In genomic region chr20:57350726-57351041, GRCh38 we compare ENCODE assay signal across 8 cellular contexts. TPM values are rescaled to one million over a fixed set of nuclear protein-coding genes. Genes with fewer than 3 reads are reported as not detected.
DNase-seq lines count a peak whose midpoint lies in the region; ATAC-seq, FAIRE-seq and TF ChIP-seq lines count a peak whose summit lies in the region.
"Not testable (repeated sequence)": the region's sequence is repeated elsewhere in the genome, so short reads cannot be mapped to it uniquely, and the experiment has no call there.

No MANE protein-coding gene starts in this region.

- DNase-seq in AG04450 (ENCODE audit: low read depth, low spot score); SK-N-MC (ENCODE audit: low read depth, low spot score); activated naive CD8-positive, alpha-beta T cell treated with anti-CD3 and anti-CD28 coated beads, Interleukin-2, amount 10 ng/mL, durations not matched to agents 7 days and 5 days; H1 (ENCODE audit: low read depth in 1 of 2, low spot score in 2 of 2); stimulated activated naive B cell treated with anti-CD40 and anti-IgM and Interleukin-4, amounts not matched to agents 10 μg/mL and 1 μg/mL and 100 μg/mL, for 72 hours: not testable (repeated sequence)

- WGBS in H1 (ENCODE audit: extremely low coverage in 1 of 2, insufficient coverage in 1 of 2, insufficient read length in 1 of 2, insufficient replicate concordance in 2 of 2, low coverage in 1 of 2, low lambda C conversion rate in 2 of 2, missing lambda C conversion rate in 1 of 2), 2 experiments: 88% methylated on average over 3 of the region's 24 CpGs; no CpG with 5 or more reads in 1 of the 2 experiments

- H3K79me2 ChIP-seq in H1 (ENCODE audit: control insufficient read depth in 1 of 2, insufficient read depth in 2 of 2, low read length in 2 of 2): peaks cover 17 to 37% of the 10 kb centered on the region in 2 experiments

- not testable (repeated sequence) for TF ChIP-seq CTCF in AG04450 (IDR thresholded peaks at IDR 0.05; ENCODE audit: low read depth, low read length); HEK293 (tag by site-specific recombination; IDR thresholded peaks at IDR 0.05); H1 (IDR thresholded peaks at IDR 0.05; ENCODE audit: control extremely low read depth in 1 of 3, insufficient read depth in 1 of 3, low read depth in 1 of 3, low read length in 3 of 3); nephron (IDR thresholded peaks at IDR 0.05; ENCODE audit: unreplicated experiment in 3 of 3)

- H3K79me1 ChIP-seq in H1 (ENCODE audit: low read depth, low read length): peaks cover 17% of the 10 kb centered on the region

- not testable (repeated sequence) for H2BK5ac ChIP-seq in H1 (ENCODE audit: low read depth, low read length)

- H3K4me2 ChIP-seq in H1 (ENCODE audit: insufficient read depth in 1 of 2, low read depth in 2 of 2, low read length in 2 of 2): peak overlapping the region; percentile 85 to 98

- not testable (repeated sequence) for H2AK5ac ChIP-seq in H1 (ENCODE audit: low read depth, low read length)

- not testable (repeated sequence) for H2BK15ac ChIP-seq in H1 (ENCODE audit: low read length)

- H3K4me1 ChIP-seq in HEK293 (ENCODE audit: control insufficient read depth, insufficient read depth, low read length); H1 (replicated peaks in 1 of 4; ENCODE audit: control insufficient read depth in 3 of 4, insufficient read depth in 4 of 4, low read length in 3 of 4); iPS-18a (ENCODE audit: control insufficient read depth, low read depth, low read length): not testable (repeated sequence)

- not testable (repeated sequence) for TF ChIP-seq EP300 in H1 (IDR thresholded peaks at IDR 0.05; ENCODE audit: borderline replicate concordance in 1 of 2, low read depth in 2 of 2, low read length in 2 of 2)

- H3K23ac ChIP-seq in H1 (ENCODE audit: insufficient read length): not testable (repeated sequence)

- H2BK120ac ChIP-seq in H1 (replicated peaks; ENCODE audit: low read depth, low read length): not testable (repeated sequence)

- not testable (repeated sequence) for TF ChIP-seq POLR2A in H1 (IDR thresholded peaks at IDR 0.05; ENCODE audit: control extremely low read depth in 1 of 2, low read depth in 2 of 2, low read length in 2 of 2)

- H3K4me1 Mint-ChIP-seq in activated naive CD8-positive, alpha-beta T cell treated with anti-CD3 and anti-CD28 coated beads, Interleukin-2, amount 10 ng/mL, durations not matched to agents 7 days and 5 days: not testable (repeated sequence)
- H3K4me1 Mint-ChIP-seq in nephron: peaks cover 14% of the 10 kb centered on the region
- peaks cover 8 to 15% of the 10 kb centered on the region in 2 donors for H3K4me1 Mint-ChIP-seq in stimulated activated naive B cell treated with anti-CD40 and anti-IgM and Interleukin-4, amounts not matched to agents 10 μg/mL and 1 μg/mL and 100 μg/mL, for 72 hours

- not testable (repeated sequence) for H3K9me3 Mint-ChIP-seq in activated naive CD8-positive, alpha-beta T cell treated with anti-CD3 and anti-CD28 coated beads, Interleukin-2, amount 10 ng/mL, durations not matched to agents 7 days and 5 days; nephron; stimulated activated naive B cell treated with anti-CD40 and anti-IgM and Interleukin-4, amounts not matched to agents 10 μg/mL and 1 μg/mL and 100 μg/mL, for 72 hours

- not testable (repeated sequence) for H4K91ac ChIP-seq in H1 (replicated peaks; ENCODE audit: insufficient read length, low read length)

- not testable (repeated sequence) for H4K8ac ChIP-seq in H1 (ENCODE audit: extremely low read depth, insufficient read depth, low read length)

- H3K14ac ChIP-seq in H1 (ENCODE audit: insufficient read length): not testable (repeated sequence)

- not testable (repeated sequence) for H2BK12ac ChIP-seq in H1 (ENCODE audit: low read depth, low read length)

- peak overlapping the region; percentile 98 for H3K9ac ChIP-seq in SK-N-MC (ENCODE audit: insufficient read length)
- H3K9ac ChIP-seq in H1 (replicated peaks in 1 of 4; ENCODE audit: extremely low read depth in 1 of 4, low read depth in 3 of 4, low read length in 3 of 4): peak overlapping the region in 2 of 4 experiments; percentile 82 to 85; a peak in 4 of 7 replicates
- peak overlapping the region; percentile 78 for H3K9ac ChIP-seq in iPS-18a (ENCODE audit: low read length)

- ATAC-seq in activated naive CD8-positive, alpha-beta T cell treated with anti-CD3 and anti-CD28 coated beads, Interleukin-2, amount 10 ng/mL, durations not matched to agents 7 days and 5 days (ENCODE audit: low read depth); stimulated activated naive B cell treated with anti-CD40 and anti-IgM and Interleukin-4, amounts not matched to agents 10 μg/mL and 1 μg/mL and 100 μg/mL, for 72 hours (replicated peaks): not testable (repeated sequence)

- H3K36me3 ChIP-seq in HEK293 (ENCODE audit: control insufficient read depth in 2 of 2, insufficient read depth in 1 of 2, low read length in 2 of 2) (peaks cover 0 to 14% of the 10 kb centered on the region in 2 experiments; a peak in 2 of 3 replicates), SK-N-MC (ENCODE audit: insufficient read depth, low read length) (peaks cover 27% of the 10 kb centered on the region), H1 (ENCODE audit: control insufficient read depth in 2 of 4, insufficient read depth in 4 of 4, low read length in 3 of 4) (peaks cover 13 to 30% (median 19%) of the 10 kb centered on the region in 4 experiments), iPS-18a (ENCODE audit: control insufficient read depth, low read depth, low read length) (peaks cover 27% of the 10 kb centered on the region)

- not testable (repeated sequence) for TF ChIP-seq RAD21 in H1 (IDR thresholded peaks at IDR 0.05 in 1 of 2, conservative IDR thresholded peaks at IDR 0.05 in 1 of 2; ENCODE audit: low read depth in 2 of 2, low read length in 2 of 2)

- H3K27ac ChIP-seq in AG04450 (ENCODE audit: low read depth, low read length) (peak overlapping the region; percentile 81), HEK293 (ENCODE audit: extremely low read depth, low read depth, low read length) (peak overlapping the region; percentile 85; the same call in 1 of the 2 replicates), H1 (ENCODE audit: low read depth, low read length) (peak overlapping the region; percentile 86; the same call in 1 of the 2 replicates)
- H3K27ac ChIP-seq in SK-N-MC; iPS-18a (ENCODE audit: low read length): not testable (repeated sequence)

- peak overlapping the region; percentile 74 for H3K27ac Mint-ChIP-seq in activated naive CD8-positive, alpha-beta T cell treated with anti-CD3 and anti-CD28 coated beads, Interleukin-2, amount 10 ng/mL, durations not matched to agents 7 days and 5 days
- peak overlapping the region in 2 of 3 experiments; percentile 60 to 84 for H3K27ac Mint-ChIP-seq in nephron
- peak overlapping the region; percentile 92 for H3K27ac Mint-ChIP-seq in stimulated activated naive B cell treated with anti-CD40 and anti-IgM and Interleukin-4, amounts not matched to agents 10 μg/mL and 1 μg/mL and 100 μg/mL, for 72 hours

- H4K20me1 ChIP-seq in H1 (replicated peaks in 1 of 2; ENCODE audit: control insufficient read depth in 1 of 2, insufficient read depth in 2 of 2, low read length in 2 of 2): not testable (repeated sequence)

- H2BK20ac ChIP-seq in H1 (ENCODE audit: low read length): not testable (repeated sequence)

- peak overlapping the region; percentile 65 for H4K5ac ChIP-seq in H1 (ENCODE audit: insufficient read length, low read depth, low read length)

- POLR2A ChIA-PET in AG04450 (lab: Yijun Ruan, JAX); HEK293 (lab: Yijun Ruan, JAX); activated naive CD8-positive, alpha-beta T cell treated with anti-CD3 and anti-CD28 coated beads, Interleukin-2, amount 10 ng/mL, durations not matched to agents 7 days and 5 days (lab: Charles Lee): not testable (repeated sequence)
- POLR2A ChIA-PET in H1 (lab: Charles Lee; ENCODE audit: partially characterized antibody): interaction anchor here (3.4 kb wide), 1 partner anchor 40 kb away, joined by 10 read pairs; the partner anchor contains the start of gene RBM38

- H3K9me3 ChIP-seq in AG04450 (ENCODE audit: control insufficient read depth, insufficient read depth, low read length); HEK293 (ENCODE audit: control insufficient read depth, insufficient read depth, low read depth, low read length); SK-N-MC (ENCODE audit: low read depth, low read length); H1 (ENCODE audit: insufficient read depth in 2 of 2, low read depth in 1 of 2, low read length in 1 of 2); iPS-18a (ENCODE audit: control insufficient read depth, low read depth, low read length): not testable (repeated sequence)

- H3K4ac ChIP-seq in H1 (replicated peaks; ENCODE audit: insufficient read length, low read depth, low read length): not testable (repeated sequence)

- CTCF ChIA-PET in AG04450 (lab: Charles Lee): not testable (repeated sequence)
- CTCF ChIA-PET in HEK293 (lab: Yijun Ruan, JAX) (interaction anchor here (0.7 to 11.9 kb wide), 3 partner anchors 18 to 262 kb away, joined by 3 to 165 read pairs (median 7); no protein-coding TSS in a partner anchor), H1 (lab: Charles Lee; ENCODE audit: partially characterized antibody) (interaction anchor here (1.0 to 1.5 kb wide), 2 partner anchors 19 to 260 kb away, joined by 3 to 6 read pairs; no protein-coding TSS in a partner anchor)

- H3K4me3 Mint-ChIP-seq in activated naive CD8-positive, alpha-beta T cell treated with anti-CD3 and anti-CD28 coated beads, Interleukin-2, amount 10 ng/mL, durations not matched to agents 7 days and 5 days: peak overlapping the region; percentile 97
- peak overlapping the region; percentile 90 to 95 (median 95) for H3K4me3 Mint-ChIP-seq in nephron
- peak overlapping the region; percentile 89 to 91 for H3K4me3 Mint-ChIP-seq in stimulated activated naive B cell treated with anti-CD40 and anti-IgM and Interleukin-4, amounts not matched to agents 10 μg/mL and 1 μg/mL and 100 μg/mL, for 72 hours

- not testable (repeated sequence) for H3K27me3 Mint-ChIP-seq in activated naive CD8-positive, alpha-beta T cell treated with anti-CD3 and anti-CD28 coated beads, Interleukin-2, amount 10 ng/mL, durations not matched to agents 7 days and 5 days; nephron (ENCODE audit: low read depth)
- H3K27me3 Mint-ChIP-seq in stimulated activated naive B cell treated with anti-CD40 and anti-IgM and Interleukin-4, amounts not matched to agents 10 μg/mL and 1 μg/mL and 100 μg/mL, for 72 hours: peaks cover 10 to 14% of the 10 kb centered on the region in 2 donors

- not testable (repeated sequence) for H3K56ac ChIP-seq in H1 (replicated peaks; ENCODE audit: insufficient read length, low read depth, low read length)

- H3K4me3 ChIP-seq in AG04450 (ENCODE audit: low read depth, low read length) (peak overlapping the region; percentile 79), HEK293 (ENCODE audit: low read depth, low read length) (peak overlapping the region; percentile 91), SK-N-MC (peak overlapping the region; percentile 97), H1 (ENCODE audit: extremely low read depth in 1 of 4, insufficient read depth in 2 of 4, low read depth in 3 of 4, low read length in 4 of 4) (peak overlapping the region; percentile 94 to 99 (median 98)), iPS-18a (ENCODE audit: low read length) (peak overlapping the region; percentile 90)

- not testable (repeated sequence) for H3K27me3 ChIP-seq in AG04450 (ENCODE audit: control insufficient read depth, insufficient read depth, low read length); H1 (replicated peaks in 1 of 4; ENCODE audit: control insufficient read depth in 3 of 4, extremely low read depth in 1 of 4, insufficient read depth in 3 of 4, low read length in 3 of 4); iPS-18a (ENCODE audit: control insufficient read depth, insufficient read depth, low read length)

- 0 out of 2 replicates have a peak overlapping the region, but pooled peaks have one; percentile 87 for H2AFZ ChIP-seq in H1 (ENCODE audit: low read length)

- FAIRE-seq in H1 (lab: Jason Lieb, UNC): not testable (repeated sequence)

- H3K18ac ChIP-seq in H1 (ENCODE audit: extremely low read depth, low read length): not testable (repeated sequence)

- H3K36me3 Mint-ChIP-seq in activated naive CD8-positive, alpha-beta T cell treated with anti-CD3 and anti-CD28 coated beads, Interleukin-2, amount 10 ng/mL, durations not matched to agents 7 days and 5 days; stimulated activated naive B cell treated with anti-CD40 and anti-IgM and Interleukin-4, amounts not matched to agents 10 μg/mL and 1 μg/mL and 100 μg/mL, for 72 hours: not testable (repeated sequence)
- H3K36me3 Mint-ChIP-seq in nephron (ENCODE audit: low read depth): peaks cover 21% of the 10 kb centered on the region

- not testable (repeated sequence) for H3K23me2 ChIP-seq in H1 (ENCODE audit: low read depth, low read length)

RNA-seq across cellular contexts. Expression of gene RAE1, which starts 0.4 kb away (rescaled TPM):
- polyA plus RNA-seq in AG04450 (2011; rRNA removed): 43.2 and 45.8 TPM in 2 replicates
- polyA minus RNA-seq in AG04450 (2011; rRNA and poly(A)+ RNA removed): 36.4 and 45.7 TPM in 2 replicates
- 10 to 100 TPM; 31.8 to 34.4 TPM for total RNA-seq in activated naive CD8-positive, alpha-beta T cell treated with anti-CD3 and anti-CD28 coated beads, Interleukin-2, amount 10 ng/mL, durations not matched to agents 7 days and 5 days
- total RNA-seq in H1 (2021; fragmentation: NEBNext Ultra II Directional; extraction: Animal tissue kit (Norgen Biotek cat#: 25700)): 33.0 and 35.9 TPM in 2 replicates
- 44.9 and 58.8 TPM in 2 replicates for polyA plus RNA-seq in H1 (2011; rRNA removed)
- 50.7 TPM for polyA plus RNA-seq in H1 (2011; cell fraction: cytosol; rRNA removed)
- 39.7 TPM for polyA plus RNA-seq in H1 (2011; cell fraction: nucleus; rRNA removed)
- 38.3 to 45.8 TPM (median 41.2 TPM) in 4 replicates for polyA plus RNA-seq in H1 (2012, experiment 1 of 2)
- 20.3 TPM for polyA plus RNA-seq in H1 (2012, experiment 2 of 2)
- polyA plus RNA-seq in H1 (2013, experiment 1 of 2): 20.4 TPM
- polyA plus RNA-seq in H1 (2013, experiment 2 of 2): 17.4 TPM
- 69.3 and 70.1 TPM in 2 replicates for polyA minus RNA-seq in H1 (2011; rRNA and poly(A)+ RNA removed)
- polyA minus RNA-seq in H1 (2011; cell fraction: cytosol; rRNA and poly(A)+ RNA removed): 23.9 TPM
- 69.1 TPM for polyA minus RNA-seq in H1 (2011; cell fraction: nucleus; rRNA and poly(A)+ RNA removed)

RNA-seq across cellular contexts. Expression of gene SPO11, which starts 21.1 kb away (rescaled TPM):
- not detected in 2 replicates for polyA plus RNA-seq in AG04450 (2011; rRNA removed)
- not detected in 2 replicates for polyA minus RNA-seq in AG04450 (2011; rRNA and poly(A)+ RNA removed)
- not detected for total RNA-seq in activated naive CD8-positive, alpha-beta T cell treated with anti-CD3 and anti-CD28 coated beads, Interleukin-2, amount 10 ng/mL, durations not matched to agents 7 days and 5 days
- total RNA-seq in H1 (2021; fragmentation: NEBNext Ultra II Directional; extraction: Animal tissue kit (Norgen Biotek cat#: 25700)): not detected in 2 replicates
- polyA plus RNA-seq in H1 (2011; rRNA removed): not detected in 2 replicates
- not detected for polyA plus RNA-seq in H1 (2011; cell fraction: cytosol; rRNA removed)
- polyA plus RNA-seq in H1 (2011; cell fraction: nucleus; rRNA removed): not detected
- not detected in 4 replicates for polyA plus RNA-seq in H1 (2012, experiment 1 of 2)
- not detected for polyA plus RNA-seq in H1 (2012, experiment 2 of 2)
- not detected for polyA plus RNA-seq in H1 (2013, experiment 1 of 2)
- polyA plus RNA-seq in H1 (2013, experiment 2 of 2): not detected
- not detected in 2 replicates for polyA minus RNA-seq in H1 (2011; rRNA and poly(A)+ RNA removed)
- not detected for polyA minus RNA-seq in H1 (2011; cell fraction: cytosol; rRNA and poly(A)+ RNA removed)
- polyA minus RNA-seq in H1 (2011; cell fraction: nucleus; rRNA and poly(A)+ RNA removed): not detected

RNA-seq across cellular contexts. Expression of gene RBM38, which starts 40.5 kb away (rescaled TPM):
- polyA plus RNA-seq in AG04450 (2011; rRNA removed): 5.2 and 8.2 TPM in 2 replicates
- polyA minus RNA-seq in AG04450 (2011; rRNA and poly(A)+ RNA removed): 3.8 and 4.0 TPM in 2 replicates
- 10 to 100 TPM; 60.9 to 62.8 TPM for total RNA-seq in activated naive CD8-positive, alpha-beta T cell treated with anti-CD3 and anti-CD28 coated beads, Interleukin-2, amount 10 ng/mL, durations not matched to agents 7 days and 5 days
- 57.7 and 60.1 TPM in 2 replicates for total RNA-seq in H1 (2021; fragmentation: NEBNext Ultra II Directional; extraction: Animal tissue kit (Norgen Biotek cat#: 25700))
- 109 and 131 TPM in 2 replicates for polyA plus RNA-seq in H1 (2011; rRNA removed)
- polyA plus RNA-seq in H1 (2011; cell fraction: cytosol; rRNA removed): 71.9 TPM
- 75.2 TPM for polyA plus RNA-seq in H1 (2011; cell fraction: nucleus; rRNA removed)
- polyA plus RNA-seq in H1 (2012, experiment 1 of 2): 32.3 to 58.0 TPM (median 56.1 TPM) in 4 replicates
- polyA plus RNA-seq in H1 (2012, experiment 2 of 2): 61.6 TPM
- polyA plus RNA-seq in H1 (2013, experiment 1 of 2): 53.7 TPM
- polyA plus RNA-seq in H1 (2013, experiment 2 of 2): 52.7 TPM
- 16.3 and 19.0 TPM in 2 replicates for polyA minus RNA-seq in H1 (2011; rRNA and poly(A)+ RNA removed)
- 49.0 TPM for polyA minus RNA-seq in H1 (2011; cell fraction: cytosol; rRNA and poly(A)+ RNA removed)
- 23.7 TPM for polyA minus RNA-seq in H1 (2011; cell fraction: nucleus; rRNA and poly(A)+ RNA removed)
